In the genomic region with DNA sequence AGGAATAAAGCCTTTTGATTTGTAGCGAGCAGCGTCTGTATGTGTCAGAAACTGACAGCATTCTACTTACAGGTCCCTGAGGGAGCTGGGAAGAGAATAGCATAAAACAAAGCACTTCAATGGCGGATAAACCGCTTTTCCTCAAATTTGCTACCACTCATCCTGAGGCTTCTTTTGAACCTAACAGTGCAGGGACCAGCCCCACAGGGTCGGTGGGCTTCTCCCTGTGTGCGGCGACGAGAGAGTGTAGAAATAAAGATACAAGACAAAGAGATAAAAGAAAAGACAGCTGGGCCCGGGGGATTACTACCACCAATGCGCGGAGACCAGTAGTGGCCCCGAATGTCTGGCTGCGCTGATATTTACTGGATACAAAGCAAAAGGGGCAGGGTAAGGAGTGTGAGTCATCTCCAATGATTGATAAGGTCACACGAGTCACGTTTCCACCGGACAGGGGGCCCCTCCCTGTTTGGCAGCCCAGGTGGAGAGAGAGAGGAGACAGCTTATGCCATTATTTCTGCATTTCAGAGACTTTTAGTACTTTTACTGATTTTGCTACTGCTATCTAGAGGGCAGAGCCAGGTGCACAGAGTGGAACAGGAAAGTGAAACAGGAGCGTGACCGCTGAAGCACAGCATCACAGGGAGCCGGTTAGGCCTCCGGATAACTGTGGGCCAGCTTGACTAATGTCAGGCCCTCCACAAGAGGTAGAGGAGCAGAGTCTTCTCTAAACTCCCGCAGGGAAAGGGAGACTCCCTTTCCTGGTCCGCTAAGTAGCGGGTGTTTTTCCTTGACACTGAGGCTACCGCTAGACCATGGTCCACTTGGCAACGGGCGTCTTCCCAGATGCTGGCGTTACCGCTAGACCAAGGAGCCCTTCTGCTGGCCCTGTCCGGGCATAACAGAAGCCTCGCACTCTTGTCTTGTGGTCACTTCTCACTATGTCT, we compare ENCODE assay signal across 1 cellular context.
TF ChIP-seq lines count a peak whose summit lies in the region.

No MANE protein-coding gene starts in this region.

TF ChIP-seq in K562, 482 proteins besides CTCF, POLR2A, EP300 and RAD21 (continued from another document and continues in another):
- TF ChIP-seq ZNF764 (CRISPR knock-in tag; IDR thresholded peaks at IDR 0.05; ENCODE audit: low read depth) (peak; percentile 7; the same call in 1 of the 2 replicates), GATA2 (CRISPR knock-in tag; IDR thresholded peaks at IDR 0.05) (peak; percentile 51; the same call in 1 of the 2 replicates), HNRNPLL (IDR thresholded peaks at IDR 0.05; ENCODE audit: low read depth, low read length, poor library complexity, severe bottlenecking) (peak; percentile 42), ZSCAN32 (CRISPR knock-in tag; IDR thresholded peaks at IDR 0.05) (peak; percentile 53; the same call in 1 of the 2 replicates), TRIM24 (IDR thresholded peaks at IDR 0.05) (peak in 1 of 2 experiments; percentile 68; a peak in 1 of 4 replicates), SUPT5H (IDR thresholded peaks at IDR 0.05) (peak; percentile 77), ZFX (CRISPR knock-in tag; IDR thresholded peaks at IDR 0.05) (peak; percentile 54; the same call in 1 of the 2 replicates), HLTF (IDR thresholded peaks at IDR 0.05) (peak; percentile 20; the same call in 1 of the 2 replicates), TCF3 (CRISPR knock-in tag; IDR thresholded peaks at IDR 0.05) (peak; percentile 83), ERF (CRISPR knock-in tag; IDR thresholded peaks at IDR 0.05) (peak; percentile 87), ZNF780A (CRISPR knock-in tag; IDR thresholded peaks at IDR 0.05) (peak; percentile 47; the same call in 1 of the 2 replicates), TAF9B (IDR thresholded peaks at IDR 0.05; ENCODE audit: partially characterized antibody) (peak; percentile 96), EP400 (IDR thresholded peaks at IDR 0.05) (peak; percentile 58), SOX6 (IDR thresholded peaks at IDR 0.05) (peak; percentile 96)
- TF ChIP-seq, protein P1, sequence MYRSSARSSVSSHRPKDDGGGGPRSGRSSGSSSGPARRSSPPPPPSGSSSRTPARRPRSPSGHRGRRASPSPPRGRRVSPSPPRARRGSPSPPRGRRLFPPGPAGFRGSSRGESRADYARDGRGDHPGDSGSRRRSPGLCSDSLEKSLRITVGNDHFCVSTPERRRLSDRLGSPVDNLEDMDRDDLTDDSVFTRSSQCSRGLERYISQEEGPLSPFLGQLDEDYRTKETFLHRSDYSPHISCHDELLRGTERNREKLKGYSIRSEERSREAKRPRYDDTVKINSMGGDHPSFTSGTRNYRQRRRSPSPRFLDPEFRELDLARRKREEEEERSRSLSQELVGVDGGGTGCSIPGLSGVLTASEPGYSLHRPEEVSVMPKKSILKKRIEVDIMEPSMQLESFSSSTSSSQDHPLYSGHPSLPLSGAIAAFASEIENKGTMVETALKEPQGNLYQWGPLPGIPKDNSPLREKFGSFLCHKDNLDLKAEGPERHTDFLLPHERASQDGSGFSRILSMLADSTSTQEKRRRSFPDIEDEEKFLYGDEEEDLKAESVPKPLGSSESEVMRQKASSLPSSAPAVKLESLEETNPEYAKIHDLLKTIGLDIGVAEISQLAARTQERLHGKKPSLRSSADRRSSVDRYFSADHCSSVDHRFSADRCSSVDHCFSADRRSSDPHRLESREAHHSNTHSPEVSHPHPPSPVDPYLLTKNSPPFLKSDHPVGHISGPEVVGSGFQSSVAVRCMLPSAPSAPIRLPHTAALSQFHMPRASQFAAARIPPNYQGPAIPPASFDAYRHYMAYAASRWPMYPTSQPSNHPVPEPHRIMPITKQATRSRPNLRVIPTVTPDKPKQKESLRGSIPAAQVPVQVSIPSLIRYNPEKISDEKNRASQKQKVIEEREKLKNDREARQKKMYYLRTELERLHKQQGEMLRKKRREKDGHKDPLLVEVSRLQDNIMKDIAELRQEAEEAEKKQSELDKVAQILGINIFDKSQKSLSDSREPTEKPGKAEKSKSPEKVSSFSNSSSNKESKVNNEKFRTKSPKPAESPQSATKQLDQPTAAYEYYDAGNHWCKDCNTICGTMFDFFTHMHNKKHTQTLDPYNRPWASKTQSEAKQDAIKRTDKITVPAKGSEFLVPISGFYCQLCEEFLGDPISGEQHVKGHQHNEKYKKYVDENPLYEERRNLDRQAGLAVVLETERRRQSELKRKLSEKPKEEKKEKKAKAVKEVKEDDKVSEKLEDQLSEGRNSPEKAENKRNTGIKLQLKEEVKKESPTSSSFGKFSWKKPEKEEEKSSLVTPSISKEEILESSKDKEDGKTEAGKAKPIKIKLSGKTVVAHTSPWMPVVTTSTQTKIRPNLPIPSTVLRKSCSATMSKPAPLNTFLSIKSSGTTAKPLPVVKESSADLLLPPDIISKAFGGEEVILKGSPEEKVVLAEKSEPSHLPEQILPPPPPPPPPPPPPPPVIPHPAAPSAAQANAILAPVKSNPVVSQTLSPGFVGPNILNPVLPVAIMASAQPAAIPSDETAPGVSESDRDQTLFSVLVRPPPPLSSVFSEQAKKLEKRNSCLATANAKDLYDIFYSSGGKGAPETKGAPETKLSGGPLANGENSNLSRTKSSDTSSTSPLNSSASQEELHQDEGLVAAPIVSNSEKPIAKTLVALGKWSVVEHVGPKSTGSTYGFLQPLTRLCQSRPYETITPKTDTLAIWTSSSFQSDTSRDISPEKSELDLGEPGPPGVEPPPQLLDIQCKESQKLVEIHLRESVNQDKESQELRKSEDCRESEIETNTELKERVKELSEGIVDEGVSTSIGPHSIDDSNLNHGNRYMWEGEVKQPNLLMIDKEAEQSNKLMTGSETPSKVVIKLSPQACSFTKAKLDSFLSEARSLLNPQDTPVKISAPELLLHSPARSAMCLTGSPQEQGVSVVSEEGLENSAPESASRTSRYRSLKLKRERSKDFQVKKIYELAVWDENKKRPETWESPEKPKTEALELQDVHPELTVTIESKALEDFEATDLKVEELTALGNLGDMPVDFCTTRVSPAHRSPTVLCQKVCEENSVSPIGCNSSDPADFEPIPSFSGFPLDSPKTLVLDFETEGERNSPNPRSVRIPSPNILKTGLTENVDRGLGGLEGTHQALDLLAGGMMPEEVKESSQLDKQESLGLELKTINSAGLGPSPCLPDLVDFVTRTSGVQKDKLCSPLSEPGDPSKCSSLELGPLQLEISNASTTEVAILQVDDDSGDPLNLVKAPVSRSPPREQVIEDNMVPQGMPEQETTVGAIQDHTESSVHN (IDR thresholded peaks at IDR 0.05; ENCODE audit: borderline replicate concordance in 1 of 2, low read depth in 1 of 2): peak in 1 of 2 experiments; percentile 98; a peak in 2 of 4 replicates
- TF ChIP-seq, protein P2, sequence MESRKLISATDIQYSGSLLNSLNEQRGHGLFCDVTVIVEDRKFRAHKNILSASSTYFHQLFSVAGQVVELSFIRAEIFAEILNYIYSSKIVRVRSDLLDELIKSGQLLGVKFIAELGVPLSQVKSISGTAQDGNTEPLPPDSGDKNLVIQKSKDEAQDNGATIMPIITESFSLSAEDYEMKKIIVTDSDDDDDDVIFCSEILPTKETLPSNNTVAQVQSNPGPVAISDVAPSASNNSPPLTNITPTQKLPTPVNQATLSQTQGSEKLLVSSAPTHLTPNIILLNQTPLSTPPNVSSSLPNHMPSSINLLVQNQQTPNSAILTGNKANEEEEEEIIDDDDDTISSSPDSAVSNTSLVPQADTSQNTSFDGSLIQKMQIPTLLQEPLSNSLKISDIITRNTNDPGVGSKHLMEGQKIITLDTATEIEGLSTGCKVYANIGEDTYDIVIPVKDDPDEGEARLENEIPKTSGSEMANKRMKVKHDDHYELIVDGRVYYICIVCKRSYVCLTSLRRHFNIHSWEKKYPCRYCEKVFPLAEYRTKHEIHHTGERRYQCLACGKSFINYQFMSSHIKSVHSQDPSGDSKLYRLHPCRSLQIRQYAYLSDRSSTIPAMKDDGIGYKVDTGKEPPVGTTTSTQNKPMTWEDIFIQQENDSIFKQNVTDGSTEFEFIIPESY (CRISPR knock-in tag; IDR thresholded peaks at IDR 0.05): peak; percentile 84; the same call in 1 of the 2 replicates
- TF ChIP-seq, protein P3, sequence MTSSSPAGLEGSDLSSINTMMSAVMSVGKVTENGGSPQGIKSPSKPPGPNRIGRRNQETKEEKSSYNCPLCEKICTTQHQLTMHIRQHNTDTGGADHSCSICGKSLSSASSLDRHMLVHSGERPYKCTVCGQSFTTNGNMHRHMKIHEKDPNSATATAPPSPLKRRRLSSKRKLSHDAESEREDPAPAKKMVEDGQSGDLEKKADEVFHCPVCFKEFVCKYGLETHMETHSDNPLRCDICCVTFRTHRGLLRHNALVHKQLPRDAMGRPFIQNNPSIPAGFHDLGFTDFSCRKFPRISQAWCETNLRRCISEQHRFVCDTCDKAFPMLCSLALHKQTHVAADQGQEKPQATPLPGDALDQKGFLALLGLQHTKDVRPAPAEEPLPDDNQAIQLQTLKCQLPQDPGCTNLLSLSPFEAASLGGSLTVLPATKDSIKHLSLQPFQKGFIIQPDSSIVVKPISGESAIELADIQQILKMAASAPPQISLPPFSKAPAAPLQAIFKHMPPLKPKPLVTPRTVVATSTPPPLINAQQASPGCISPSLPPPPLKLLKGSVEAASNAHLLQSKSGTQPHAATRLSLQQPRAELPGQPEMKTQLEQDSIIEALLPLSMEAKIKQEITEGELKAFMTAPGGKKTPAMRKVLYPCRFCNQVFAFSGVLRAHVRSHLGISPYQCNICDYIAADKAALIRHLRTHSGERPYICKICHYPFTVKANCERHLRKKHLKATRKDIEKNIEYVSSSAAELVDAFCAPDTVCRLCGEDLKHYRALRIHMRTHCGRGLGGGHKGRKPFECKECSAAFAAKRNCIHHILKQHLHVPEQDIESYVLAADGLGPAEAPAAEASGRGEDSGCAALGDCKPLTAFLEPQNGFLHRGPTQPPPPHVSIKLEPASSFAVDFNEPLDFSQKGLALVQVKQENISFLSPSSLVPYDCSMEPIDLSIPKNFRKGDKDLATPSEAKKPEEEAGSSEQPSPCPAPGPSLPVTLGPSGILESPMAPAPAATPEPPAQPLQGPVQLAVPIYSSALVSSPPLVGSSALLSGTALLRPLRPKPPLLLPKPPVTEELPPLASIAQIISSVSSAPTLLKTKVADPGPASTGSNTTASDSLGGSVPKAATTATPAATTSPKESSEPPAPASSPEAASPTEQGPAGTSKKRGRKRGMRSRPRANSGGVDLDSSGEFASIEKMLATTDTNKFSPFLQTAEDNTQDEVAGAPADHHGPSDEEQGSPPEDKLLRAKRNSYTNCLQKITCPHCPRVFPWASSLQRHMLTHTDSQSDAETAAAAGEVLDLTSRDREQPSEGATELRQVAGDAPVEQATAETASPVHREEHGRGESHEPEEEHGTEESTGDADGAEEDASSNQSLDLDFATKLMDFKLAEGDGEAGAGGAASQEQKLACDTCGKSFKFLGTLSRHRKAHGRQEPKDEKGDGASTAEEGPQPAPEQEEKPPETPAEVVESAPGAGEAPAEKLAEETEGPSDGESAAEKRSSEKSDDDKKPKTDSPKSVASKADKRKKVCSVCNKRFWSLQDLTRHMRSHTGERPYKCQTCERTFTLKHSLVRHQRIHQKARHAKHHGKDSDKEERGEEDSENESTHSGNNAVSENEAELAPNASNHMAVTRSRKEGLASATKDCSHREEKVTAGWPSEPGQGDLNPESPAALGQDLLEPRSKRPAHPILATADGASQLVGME (CRISPR knock-in tag; IDR thresholded peaks at IDR 0.05): 0 out of 2 replicates have a peak, but pooled peaks have one; percentile 48
- TF ChIP-seq, protein P4, sequence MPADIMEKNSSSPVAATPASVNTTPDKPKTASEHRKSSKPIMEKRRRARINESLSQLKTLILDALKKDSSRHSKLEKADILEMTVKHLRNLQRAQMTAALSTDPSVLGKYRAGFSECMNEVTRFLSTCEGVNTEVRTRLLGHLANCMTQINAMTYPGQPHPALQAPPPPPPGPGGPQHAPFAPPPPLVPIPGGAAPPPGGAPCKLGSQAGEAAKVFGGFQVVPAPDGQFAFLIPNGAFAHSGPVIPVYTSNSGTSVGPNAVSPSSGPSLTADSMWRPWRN (IDR thresholded peaks at IDR 0.05; ENCODE audit: low read depth): peak; percentile 78
